Comparison of ENCODE assay signal across 16 cellular contexts in the genomic region with DNA sequence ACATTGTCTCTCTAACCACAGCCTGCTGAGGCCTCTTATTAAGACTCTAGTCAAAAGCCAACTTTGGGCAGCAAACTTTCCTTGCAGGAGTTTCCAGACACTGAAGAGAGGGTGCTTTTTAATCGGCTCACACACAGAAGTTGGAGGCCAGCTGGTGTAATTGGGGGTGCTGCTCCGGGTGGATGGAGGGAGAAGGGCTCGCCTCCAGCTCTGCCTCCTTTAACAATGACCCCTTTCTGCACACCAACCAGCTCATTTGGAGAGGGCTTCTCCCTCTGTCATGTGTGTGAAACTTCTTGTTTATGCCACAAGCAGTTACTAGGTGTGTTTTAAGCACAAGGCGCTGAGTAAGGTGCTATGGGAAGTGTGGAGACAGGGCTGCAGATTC. TPM values are rescaled to one million over a fixed set of nuclear protein-coding genes. Genes with fewer than 3 reads are reported as not detected.
DNase-seq lines count a peak whose midpoint lies in the region; ATAC-seq and TF ChIP-seq lines count a peak whose summit lies in the region.
"Had no signal": no experiment of that assay in that cellular context is flagged by ENCODE, and none has a peak within 500 bp of the region (broad histone marks: within the 10 kb centered on the region; RNA-seq: fewer than 3 reads in every experiment).

No MANE protein-coding gene starts in this region.

- H3K9me2 ChIP-seq in GM23338 (ENCODE audit: insufficient read depth), result no peaks in the 10 kb centered on the region

- no peak for DNase-seq in GM23338 (ENCODE audit: low spot score)
- peak in 1 of 2 experiments; percentile 42 for DNase-seq in SJCRH30
- peak in 26 of 42 donors; percentile 18 to 68 (median 36) for DNase-seq in head of caudate nucleus
- DNase-seq in trophoblast cell, result no peak
- no peak for DNase-seq in AG08396 (ENCODE audit: low spot score)
- DNase-seq in lower leg skin (ENCODE audit: low spot score in 2 of 2), result no peak
- no peak for DNase-seq in psoas muscle
- DNase-seq in stimulated activated CD4-positive, alpha-beta T cell treated with anti-CD3 and anti-CD28 coated beads, Interleukin-4, amount 100 ng/mL, for 4 hours, result no peak
- DNase-seq: CD4-positive, alpha-beta T cell; GDM1; MM.1S; NK-92 treated with Interleukin-12 subunit alpha and Interleukin-12 subunit beta, amount 100 ng/mL, for 24 hours; T-helper 17 cell had no signal

- H4K91ac ChIP-seq in trophoblast cell (ENCODE audit: low read depth, low read length), result peak overlapping the region; percentile 7

- peaks cover 10% of the 10 kb centered on the region for H3K79me1 ChIP-seq in trophoblast cell (ENCODE audit: low read length)

- H3K9ac ChIP-seq in trophoblast cell (ENCODE audit: low read length), result no peak overlapping the region
- H3K9ac ChIP-seq: parathyroid adenoma had no signal

- H3K4me2 ChIP-seq in GM23338 (peak overlapping the region; percentile 69), trophoblast cell (ENCODE audit: low read length) (no peak overlapping the region)

- H3K27ac Mint-ChIP-seq in GM23338, result no peak overlapping the region
- H3K27ac Mint-ChIP-seq: activated naive CD4-positive, alpha-beta T cell treated with anti-CD3 and anti-CD28 coated beads, Interleukin-2, amount 50 U/mL, for 24 hours; CD4-positive, alpha-beta T cell; T-helper 17 cell had no signal

- H3K36me3 Mint-ChIP-seq in GM23338 (ENCODE audit: low read depth), result no peaks in the 10 kb centered on the region
- H3K36me3 Mint-ChIP-seq: activated naive CD4-positive, alpha-beta T cell treated with anti-CD3 and anti-CD28 coated beads, Interleukin-2, amount 50 U/mL, for 24 hours had no signal

- no CpG with 5 or more reads among the region's 4 CpGs for WGBS in trophoblast cell (ENCODE audit: extremely low coverage, insufficient coverage, insufficient read length)
- WGBS in lower leg skin, 2 donors, result 66 to 69% methylated on average over 4 of the region's 4 CpGs
- 52 to 64% (median 61%) methylated on average over 4 of the region's 4 CpGs for WGBS in psoas muscle, 3 donors

- H3K18ac ChIP-seq in trophoblast cell (ENCODE audit: low read length), result no peak overlapping the region

- H2AFZ ChIP-seq in GM23338 (peak overlapping the region; percentile 91; the same call in 1 of the 2 replicates), trophoblast cell (ENCODE audit: insufficient read depth, low read length, poor library complexity) (no peak overlapping the region)
- H2AFZ ChIP-seq: parathyroid adenoma had no signal

- H2AK5ac ChIP-seq in trophoblast cell (ENCODE audit: low read length), result peak overlapping the region; percentile 77

- ATAC-seq in GM23338, result peak; percentile 10
- no peak for ATAC-seq in psoas muscle
- ATAC-seq: activated CD4-positive, CD25-positive, alpha-beta regulatory T cell treated with anti-CD3 and anti-CD28 coated beads, Interleukin-2, amount 50 U/mL, for 24 hours; T-helper 17 cell had no signal

- peaks cover 32% of the 10 kb centered on the region for H3K4me1 Mint-ChIP-seq in GM23338

- H3K27me3 ChIP-seq in GM23338 (ENCODE audit: insufficient read depth) (no peaks in the 10 kb centered on the region), SJCRH30 (no peaks in the 10 kb centered on the region), trophoblast cell (ENCODE audit: insufficient read depth, low read length) (no peaks in the 10 kb centered on the region), psoas muscle (ENCODE audit: insufficient read depth in 3 of 3, low read length in 2 of 3) (no peaks in the 10 kb centered on the region)

- H3K27ac ChIP-seq in GM23338 (ENCODE audit: low read depth), result peak overlapping the region; percentile 82; the same call in 1 of the 2 replicates
- H3K27ac ChIP-seq in SJCRH30, result peak overlapping the region; percentile 74
- H3K27ac ChIP-seq in trophoblast cell (ENCODE audit: low read depth, low read length), result no peak overlapping the region
- H3K27ac ChIP-seq in psoas muscle, result no peak overlapping the region
- H3K27ac ChIP-seq: parathyroid adenoma had no signal

- H3K14ac ChIP-seq in trophoblast cell (ENCODE audit: low read length), result no peak overlapping the region

- H3K9me3 ChIP-seq in SJCRH30 (replicated peaks), result no peaks in the 10 kb centered on the region
- no peaks in the 10 kb centered on the region for H3K9me3 ChIP-seq in trophoblast cell (ENCODE audit: insufficient read depth, low read depth, low read length)
- H3K9me3 ChIP-seq in psoas muscle, result no peaks in the 10 kb centered on the region

- peak overlapping the region; percentile 37 for H3K4me3 ChIP-seq in GM23338
- H3K4me3 ChIP-seq in SJCRH30, result peak overlapping the region; percentile 51
- no peak overlapping the region for H3K4me3 ChIP-seq in trophoblast cell (ENCODE audit: low read depth, low read length)
- no peak overlapping the region for H3K4me3 ChIP-seq in lower leg skin (ENCODE audit: low read depth, poor library complexity, severe bottlenecking)
- no peak overlapping the region for H3K4me3 ChIP-seq in psoas muscle

- H2BK120ac ChIP-seq in trophoblast cell (ENCODE audit: insufficient read depth, low read length, poor library complexity), result no peak overlapping the region

- peaks cover 29% of the 10 kb centered on the region for H3K4me1 ChIP-seq in GM23338 (ENCODE audit: insufficient read depth)
- peaks cover 22% of the 10 kb centered on the region for H3K4me1 ChIP-seq in SJCRH30
- H3K4me1 ChIP-seq in trophoblast cell (ENCODE audit: control insufficient read depth in 1 of 2, insufficient read depth in 2 of 2, low read length in 2 of 2), result peaks cover 9 to 13% of the 10 kb centered on the region in 2 experiments
- H3K4me1 ChIP-seq in psoas muscle, result peaks cover 16% of the 10 kb centered on the region
- H3K4me1 ChIP-seq: parathyroid adenoma had no signal

- 0 out of 2 replicates have a peak, but pooled peaks cover 4% of the 10 kb centered on the region for H3F3A ChIP-seq in GM23338 (replicated peaks; ENCODE audit: low read depth)

- no peak overlapping the region for H3K4me3 Mint-ChIP-seq in GM23338
- H3K4me3 Mint-ChIP-seq: activated naive CD4-positive, alpha-beta T cell treated with anti-CD3 and anti-CD28 coated beads, Interleukin-2, amount 50 U/mL, for 24 hours; CD4-positive, alpha-beta T cell; T-helper 17 cell had no signal

- no peak overlapping the region for H3K4ac ChIP-seq in trophoblast cell (ENCODE audit: low read depth, low read length)

- H4K20me1 ChIP-seq in GM23338 (replicated peaks; ENCODE audit: insufficient read depth), result no peaks in the 10 kb centered on the region

- no peak overlapping the region for H4K8ac ChIP-seq in trophoblast cell (ENCODE audit: low read depth, low read length)

- H3K9me3 Mint-ChIP-seq in GM23338, result no peaks in the 10 kb centered on the region
- H3K9me3 Mint-ChIP-seq: activated naive CD4-positive, alpha-beta T cell treated with anti-CD3 and anti-CD28 coated beads, Interleukin-2, amount 50 U/mL, for 24 hours; CD4-positive, alpha-beta T cell had no signal

- intact Hi-C loops in head of caudate nucleus (cut with DNase I), result loop anchor here (10.0 kb wide), 1 partner anchor 57 kb away; no protein-coding TSS in a partner anchor
- intact Hi-C loops in lower leg skin (cut with DNase I; ENCODE audit: low total_unique reads), result no loop called here
- intact Hi-C loops in psoas muscle (cut with DNase I), result no loop called here

- H2BK5ac ChIP-seq in trophoblast cell (ENCODE audit: low read depth, low read length, poor library complexity), result peak overlapping the region; percentile 44

- H4K12ac ChIP-seq in trophoblast cell (ENCODE audit: low read depth, low read length), result no peak overlapping the region

- H3K23ac ChIP-seq in trophoblast cell (ENCODE audit: low read length), result no peak overlapping the region

- H2BK12ac ChIP-seq in trophoblast cell (ENCODE audit: low read length), result peak overlapping the region; percentile 16

- no peak for TF ChIP-seq POLR2A in lower leg skin (IDR thresholded peaks at IDR 0.05)

- H3K36me3 ChIP-seq in GM23338 (ENCODE audit: insufficient read depth), result no peaks in the 10 kb centered on the region
- H3K36me3 ChIP-seq in SJCRH30, result no peaks in the 10 kb centered on the region
- H3K36me3 ChIP-seq in trophoblast cell (ENCODE audit: control insufficient read depth in 1 of 2, insufficient read depth in 2 of 2, low read length in 2 of 2), result no peaks in the 10 kb centered on the region
- H3K36me3 ChIP-seq in psoas muscle (ENCODE audit: insufficient read depth in 1 of 2, low read depth in 1 of 2), result no peaks in the 10 kb centered on the region

- TF ChIP-seq CTCF in GM23338 (conservative IDR thresholded peaks at IDR 0.05; ENCODE audit: low read depth in 2 of 2), result no peak
- no peak for TF ChIP-seq CTCF in lower leg skin (IDR thresholded peaks at IDR 0.05)
- no peak for TF ChIP-seq CTCF in psoas muscle (IDR thresholded peaks at IDR 0.05)

- no peaks in the 10 kb centered on the region for H3K27me3 Mint-ChIP-seq in GM23338 (ENCODE audit: insufficient read depth, low read depth, poor library complexity)
- H3K27me3 Mint-ChIP-seq: activated naive CD4-positive, alpha-beta T cell treated with anti-CD3 and anti-CD28 coated beads, Interleukin-2, amount 50 U/mL, for 24 hours; CD4-positive, alpha-beta T cell; T-helper 17 cell had no signal

- H3K79me2 ChIP-seq in GM23338 (replicated peaks; ENCODE audit: insufficient read depth) (no peaks in the 10 kb centered on the region), trophoblast cell (ENCODE audit: control insufficient read depth, insufficient read depth, low read length, poor library complexity) (no peaks in the 10 kb centered on the region)
- H3K79me2 ChIP-seq: parathyroid adenoma had no signal

RNA-seq across cellular contexts. Expression of a gene that starts 5.7 kb away (rescaled TPM):
- 66.5 and 79.4 TPM in 2 replicates for total RNA-seq in GM23338 (2014; rRNA removed; shearing (Covaris generic))
- polyA plus RNA-seq in GM23338 (2016; fragmentation: Nextera tagmentation; extraction: Ambion mirVana) (86.6 and 88.7 TPM in 2 replicates), psoas muscle (10 to 100 TPM; 14.3 to 27.3 (median 27.1) TPM)
- total RNA-seq in SJCRH30 (2014; rRNA removed; shearing (Covaris generic)), result 54.3 and 58.7 TPM in 2 replicates
- 28.9 and 31.1 TPM in 2 replicates for polyA plus RNA-seq in trophoblast cell (2013)
- total RNA-seq in lower leg skin (10 to 100 TPM; 32.5 to 44.3 (median 42.8) TPM), psoas muscle (10 to 100 TPM; 13.0 to 23.6 (median 15.9) TPM)

Comparison
In these comparisons a context has a peak if more than half of its experiments do, and no peak if none do; other contexts are left out.
1. DNase-seq: peak in head of caudate nucleus (26 of 42); none in GM23338 (single experiment), trophoblast cell (0 of 2), AG08396 (single experiment), lower leg skin (0 of 2), psoas muscle (0 of 2) and stimulated activated CD4-positive, alpha-beta T cell treated with anti-CD3 and anti-CD28 coated beads, Interleukin-4, amount 100 ng/mL, for 4 hours (0 of 2).
2. H3K27ac ChIP-seq: peak in GM23338 (single experiment) and SJCRH30 (single experiment); none in trophoblast cell (single experiment) and psoas muscle (single experiment).
3. H3K4me3 ChIP-seq: peak in GM23338 (single experiment) and SJCRH30 (single experiment); none in trophoblast cell (single experiment), lower leg skin (single experiment) and psoas muscle (single experiment).